13 cellular contexts compared by ENCODE assay signal in the genomic region with DNA sequence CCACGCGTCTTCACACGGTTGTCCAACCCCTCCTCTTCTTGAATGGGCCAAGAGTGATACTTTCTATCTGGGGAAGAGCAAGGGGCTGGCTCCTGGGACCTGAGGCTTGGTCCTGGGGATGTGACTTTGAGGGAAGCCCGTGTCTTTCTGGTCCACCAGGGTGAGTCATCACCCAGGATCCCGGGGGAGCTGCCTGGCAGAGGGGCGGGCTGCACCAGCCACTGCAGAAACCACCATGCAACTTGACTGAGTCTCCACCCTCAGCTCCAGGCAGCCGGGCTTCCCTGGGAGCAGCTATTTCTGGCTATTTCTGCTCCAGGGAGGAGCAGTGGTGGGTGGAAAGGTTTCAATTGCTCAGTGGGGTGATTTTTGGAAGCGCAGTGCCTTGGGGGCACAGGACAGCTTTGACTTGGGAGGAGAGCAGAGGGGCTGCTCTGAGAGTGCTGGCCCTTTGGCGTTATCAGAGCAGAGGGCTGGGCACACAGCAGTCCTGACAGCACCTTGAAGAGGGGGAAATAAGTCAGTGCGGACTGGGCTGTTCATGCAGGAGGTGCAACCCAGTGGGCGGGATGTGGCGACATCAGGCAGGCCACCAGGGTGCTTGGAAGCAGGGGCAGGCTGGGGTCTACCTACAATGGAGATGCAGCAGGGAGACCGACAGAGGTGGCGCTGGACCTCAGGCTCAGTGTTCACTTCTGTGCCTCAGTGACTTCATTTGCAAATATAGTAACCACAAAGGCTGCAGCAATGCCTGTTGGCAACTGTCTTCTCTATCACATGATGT. TPM values are rescaled to one million over a fixed set of nuclear protein-coding genes. Genes with fewer than 3 reads are reported as not detected.
DNase-seq lines count a peak whose midpoint lies in the region; ATAC-seq, FAIRE-seq and TF ChIP-seq lines count a peak whose summit lies in the region.
"Had no signal": no experiment of that assay in that cellular context is flagged by ENCODE, and none has a peak within 500 bp of the region (broad histone marks: within the 10 kb centered on the region; RNA-seq: fewer than 3 reads in every experiment).

No MANE protein-coding gene starts in this region.

- H2AFZ ChIP-seq in HepG2 (ENCODE audit: low read length): no peak overlapping the region
- H2AFZ ChIP-seq in OCI-LY7 (ENCODE audit: low read length): no peak overlapping the region

- 36% methylated on average over 12 of the region's 14 CpGs for WGBS in HepG2 (ENCODE audit: low lambda C conversion rate)
- WGBS in right lobe of liver (ENCODE audit: insufficient coverage, low coverage, low lambda C conversion rate, missing lambda C conversion rate): 54% methylated on average over 7 of the region's 14 CpGs

- H3K4me2 ChIP-seq in HepG2 (ENCODE audit: low read depth, low read length): no peak overlapping the region
- H3K4me2 ChIP-seq in OCI-LY7 (ENCODE audit: low read length): peak overlapping the region; percentile 70

- H3K27ac ChIP-seq in HepG2 (ENCODE audit: extremely low read length, insufficient read depth, low read length) (no peak overlapping the region), right lobe of liver (no peak overlapping the region), OCI-LY7 (ENCODE audit: low read depth, low read length, poor library complexity, severe bottlenecking) (peak overlapping the region; percentile 97)
- H3K27ac ChIP-seq: tibial nerve had no signal

- H3K27me3 ChIP-seq in HepG2 (ENCODE audit: control insufficient read depth in 1 of 2, insufficient read depth in 2 of 2, low read length in 2 of 2) (peaks cover 7 to 20% of the 10 kb centered on the region in 2 experiments; a peak in 1 of 5 replicates), right lobe of liver (no peaks in the 10 kb centered on the region)
- H3K27me3 ChIP-seq: tibial nerve had no signal

- H3K27ac Mint-ChIP-seq in effector memory CD8-positive, alpha-beta T cell: peak overlapping the region; percentile 87 to 90

- peaks cover 32% of the 10 kb centered on the region for H3K36me3 Mint-ChIP-seq in effector memory CD8-positive, alpha-beta T cell (ENCODE audit: insufficient read depth)

- CTCF ChIA-PET in HepG2 (lab: Yijun Ruan, JAX; ENCODE audit: low intra/inter-chr PET ratio, low total read pairs) (no interaction called here), OCI-LY7 (lab: Charles Lee; ENCODE audit: unreplicated experiment) (interaction anchor here (0.6 to 3.4 kb wide), 3 partner anchors 10 to 76 kb away, joined by 3 to 34 read pairs (median 4); no protein-coding TSS in a partner anchor)

- no peak for FAIRE-seq in HepG2 (lab: Jason Lieb, UNC)
- FAIRE-seq: bronchial epithelial cell, keratinocyte had no signal

- H3K36me3 ChIP-seq in HepG2 (replicated peaks in 1 of 2; ENCODE audit: control insufficient read depth in 1 of 2, insufficient read depth in 2 of 2, low read length in 2 of 2): no peaks in the 10 kb centered on the region
- no peaks in the 10 kb centered on the region for H3K36me3 ChIP-seq in right lobe of liver
- no peaks in the 10 kb centered on the region for H3K36me3 ChIP-seq in OCI-LY7 (ENCODE audit: insufficient read depth, low read length)
- H3K36me3 ChIP-seq: tibial nerve had no signal

- no peaks in the 10 kb centered on the region for H3K9me3 Mint-ChIP-seq in effector memory CD8-positive, alpha-beta T cell

- H3K4me3 Mint-ChIP-seq in effector memory CD8-positive, alpha-beta T cell: peak overlapping the region; percentile 2 to 54

- TF ChIP-seq CTCF in HepG2 (CRISPR knock-in tag; IDR thresholded peaks at IDR 0.05): no peak
- no peak for TF ChIP-seq CTCF in right lobe of liver (IDR thresholded peaks at IDR 0.05)
- TF ChIP-seq CTCF in OCI-LY7 (conservative IDR thresholded peaks at IDR 0.05; ENCODE audit: low read length): peak; percentile 70

- BruUV-seq in HepG2 (replicated peaks; lab: Mats Ljungman, UMichigan) (no TSS peak), OCI-LY7 (replicated peaks; lab: Mats Ljungman, UMichigan) (no TSS peak)

- H3K9me3 ChIP-seq in HepG2 (ENCODE audit: low read length) (no peaks in the 10 kb centered on the region), right lobe of liver (no peaks in the 10 kb centered on the region), OCI-LY7 (ENCODE audit: low read length) (no peaks in the 10 kb centered on the region)

- POLR2A ChIA-PET in HepG2 (lab: Yijun Ruan, JAX): no interaction called here
- POLR2A ChIA-PET in OCI-LY7 (lab: Charles Lee): interaction anchor here (1.1 to 7.5 kb wide), 6 partner anchors 11 to 44 kb away, joined by 4 to 85 read pairs (median 7); no protein-coding TSS in a partner anchor

- no peak for TF ChIP-seq RAD21 in HepG2 (CRISPR knock-in tag; IDR thresholded peaks at IDR 0.05)

- H3K9me2 ChIP-seq in OCI-LY7 (ENCODE audit: insufficient read depth, low read length): no peaks in the 10 kb centered on the region

- peaks cover 51 to 77% of the 10 kb centered on the region in 2 donors for H3K4me1 Mint-ChIP-seq in effector memory CD8-positive, alpha-beta T cell (ENCODE audit: low read depth in 2 of 2)

- H3K79me2 ChIP-seq in HepG2 (ENCODE audit: insufficient read depth, low read length) (no peaks in the 10 kb centered on the region), OCI-LY7 (ENCODE audit: insufficient read depth, low read depth, low read length) (peaks cover 73% of the 10 kb centered on the region)

- intact Hi-C loops in HepG2 (cut with micrococcal nuclease; ENCODE audit: unreplicated experiment) (no loop called here), right lobe of liver (cut with DNase I) (no loop called here), OCI-LY7 (cut with micrococcal nuclease; ENCODE audit: unreplicated experiment) (loop anchor here (1.0 kb wide), 1 partner anchor 11 kb away; no protein-coding TSS in a partner anchor)

- TF ChIP-seq POLR2A in HepG2 (IDR thresholded peaks at IDR 0.05; ENCODE audit: insufficient read depth in 1 of 2, low read depth in 2 of 2, low read length in 2 of 2) (no peak), right lobe of liver (IDR thresholded peaks at IDR 0.05) (no peak)

- H3K4me3 ChIP-seq in HepG2 (replicated peaks in 1 of 3; ENCODE audit: insufficient read depth in 1 of 3, low read depth in 2 of 3, low read length in 3 of 3) (no peak overlapping the region), right lobe of liver (no peak overlapping the region), OCI-LY7 (ENCODE audit: low read depth, low read length, poor library complexity, severe bottlenecking) (peak overlapping the region; percentile 21)
- H3K4me3 ChIP-seq: tibial nerve had no signal

- ATAC-seq in HepG2 (no peak), right lobe of liver (no peak), GM21825 (IDR thresholded peaks at IDR 0.05; ENCODE audit: unreplicated experiment) (no peak)
- no peak for ATAC-seq in effector memory CD8-positive, alpha-beta T cell (replicated peaks)

- in situ Hi-C loops in HepG2 (cut with HindIII; ENCODE audit: extremely low pct_ligation_motif_present, low pct_unique_long_range_greater_than_20kb): no loop called here

- TF ChIP-seq EP300 in HepG2 (IDR thresholded peaks at IDR 0.05; ENCODE audit: low read depth in 2 of 2, low read length in 2 of 2) (no peak), HepG2 (CRISPR knock-in tag; IDR thresholded peaks at IDR 0.05; ENCODE audit: borderline replicate concordance) (no peak)

- DNase-seq in HepG2 (ENCODE audit: low spot score): no peak
- no peak for DNase-seq in right lobe of liver
- peak; percentile 78 for DNase-seq in OCI-LY7 (ENCODE audit: low spot score)
- DNase-seq in effector memory CD8-positive, alpha-beta T cell: no peak
- DNase-seq in SKM-1 treated with dmso at 0.1 percent for 144 hours (lab: John Stamatoyannopoulos, UW; ENCODE audit: unreplicated experiment): no peak
- no peak for DNase-seq in stimulated activated CD4-positive, alpha-beta T cell treated with anti-CD3 and anti-CD28 coated beads, Interleukin-2, amount 100 ng/mL, for 48 hours
- no peak for DNase-seq in OCI-M2 (lab: John Stamatoyannopoulos, UW; ENCODE audit: unreplicated experiment)
- DNase-seq: NCI-H524 treated with DMSO at 0.1 percent for 48 hours; stimulated activated CD4-positive, alpha-beta T cell treated with anti-CD3 and anti-CD28 coated beads, Interleukin-4, amount 100 ng/mL, for 4 hours had no signal

- no peaks in the 10 kb centered on the region for H4K20me1 ChIP-seq in HepG2 (ENCODE audit: insufficient read depth, low read length)
- no peaks in the 10 kb centered on the region for H4K20me1 ChIP-seq in OCI-LY7 (ENCODE audit: insufficient read depth, low read length)

- H3K4me1 ChIP-seq in HepG2 (ENCODE audit: insufficient read depth, low read length) (peaks cover 10% of the 10 kb centered on the region), right lobe of liver (no peaks in the 10 kb centered on the region), OCI-LY7 (ENCODE audit: insufficient read depth, low read length, poor library complexity, severe bottlenecking) (peaks cover 94% of the 10 kb centered on the region)

- no peaks in the 10 kb centered on the region for H3K27me3 Mint-ChIP-seq in effector memory CD8-positive, alpha-beta T cell

- H3K9ac ChIP-seq in HepG2 (ENCODE audit: insufficient read depth, low read depth, low read length): no peak overlapping the region

RNA-seq across cellular contexts. Expression of a gene that starts 45.1 kb away (rescaled TPM):
- total RNA-seq in HepG2 (2016; rRNA removed; fragmentation: Illumina TruSeq; extraction: Trizol) (64.0 and 76.5 TPM in 2 replicates), right lobe of liver (1 to 10 TPM in 4 of 6 experiments, under 1 TPM in 2; 0.83 to 3.3 (median 1.7) TPM), OCI-LY7 (2022) (32.6 and 32.9 TPM in 2 replicates)
- total RNA-seq in HepG2 (2016; cell fraction: cytosol; rRNA removed; fragmentation: Illumina TruSeq; extraction: Trizol; ENCODE audit: low read depth): 7.7 and 8.1 TPM in 2 replicates
- total RNA-seq in HepG2 (2016; cell fraction: insoluble cytoplasmic fraction; rRNA removed; fragmentation: Illumina TruSeq; extraction: Trizol): 64.0 and 71.6 TPM in 2 replicates
- total RNA-seq in HepG2 (2016; cell fraction: membrane; rRNA removed; fragmentation: Illumina TruSeq; extraction: Trizol): 21.2 and 23.0 TPM in 2 replicates
- total RNA-seq in HepG2 (2016; cell fraction: nucleus; rRNA removed; fragmentation: Illumina TruSeq; extraction: Trizol): 31.3 and 37.7 TPM in 2 replicates
- 26.7 and 51.4 TPM in 2 replicates for polyA plus RNA-seq in HepG2 (2011; rRNA removed)
- 28.2 and 38.6 TPM in 2 replicates for polyA plus RNA-seq in HepG2 (2011; cell fraction: cytosol; rRNA removed)
- 23.7 and 42.3 TPM in 2 replicates for polyA plus RNA-seq in HepG2 (2011; cell fraction: nucleus; rRNA removed)
- 13.4 and 27.1 TPM in 2 replicates for polyA plus RNA-seq in HepG2 (2012)
- polyA plus RNA-seq in HepG2 (2016; cell fraction: cytosol; fragmentation: Illumina TruSeq; extraction: Trizol; ENCODE audit: low read depth): 3.9 and 4.0 TPM in 2 replicates
- polyA plus RNA-seq in HepG2 (2016; cell fraction: insoluble cytoplasmic fraction; fragmentation: Illumina TruSeq; extraction: Trizol; ENCODE audit: low read depth): 80.4 and 80.8 TPM in 2 replicates
- polyA plus RNA-seq in HepG2 (2016; cell fraction: membrane; fragmentation: Illumina TruSeq; extraction: Trizol; ENCODE audit: low read depth): 11.5 and 12.2 TPM in 2 replicates
- polyA plus RNA-seq in HepG2 (2016; cell fraction: nucleus; fragmentation: Illumina TruSeq; extraction: Trizol; ENCODE audit: insufficient read depth, low read depth): 61.5 and 62.0 TPM in 2 replicates
- polyA minus RNA-seq in HepG2 (2011; rRNA and poly(A)+ RNA removed; ENCODE audit: low replicate concordance): 42.3 and 93.4 TPM in 2 replicates
- polyA minus RNA-seq in HepG2 (2011; cell fraction: cytosol; rRNA and poly(A)+ RNA removed): 16.7 and 27.9 TPM in 2 replicates
- polyA minus RNA-seq in HepG2 (2011; cell fraction: nucleus; rRNA and poly(A)+ RNA removed): 19.5 and 32.3 TPM in 2 replicates
- 33.2 and 48.2 TPM in 2 replicates for total RNA-seq in OCI-LY7 (2014; rRNA removed; shearing (Covaris generic))
